In the genomic region with DNA sequence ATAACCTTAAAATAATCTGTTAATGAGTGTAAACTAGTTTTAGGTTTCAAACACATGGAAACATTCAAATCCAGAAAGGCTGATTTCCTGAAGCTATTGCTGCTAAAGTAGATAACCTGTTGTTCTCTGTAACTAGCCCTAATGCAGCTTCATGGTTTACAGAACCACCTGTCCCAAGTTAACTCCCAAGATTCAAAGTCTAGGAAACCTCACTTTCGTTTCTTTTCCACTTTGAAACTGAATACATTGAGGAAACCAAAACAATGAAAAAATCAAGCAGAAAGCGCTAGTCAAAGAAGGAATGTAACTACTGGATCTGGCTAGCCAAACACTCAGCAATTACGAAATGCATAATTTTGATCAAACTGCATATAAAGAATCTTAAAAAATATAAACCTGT, we compare ENCODE assay signal across 18 cellular contexts. TPM values are rescaled to one million over a fixed set of nuclear protein-coding genes. Genes with fewer than 3 reads are reported as not detected.
DNase-seq lines count a peak whose midpoint lies in the region; ATAC-seq, FAIRE-seq and TF ChIP-seq lines count a peak whose summit lies in the region.
"Had no signal": no experiment of that assay in that cellular context is flagged by ENCODE, and none has a peak within 500 bp of the region (broad histone marks: within the 10 kb centered on the region; RNA-seq: fewer than 3 reads in every experiment).

No MANE protein-coding gene starts in this region.

- H3K4me3 ChIP-seq in A673 (ENCODE audit: low read depth, low read length, poor library complexity, severe bottlenecking) (no peak overlapping the region), HUES64 (ENCODE audit: low read length) (no peak overlapping the region), mammary epithelial cell (replicated peaks in 1 of 3; ENCODE audit: insufficient read depth in 1 of 3, low read depth in 2 of 3, low read length in 3 of 3) (no peak overlapping the region), thyroid gland (replicated peaks in 1 of 3) (no peak overlapping the region)
- H3K4me3 ChIP-seq: coronary artery had no signal

- POLR2A ChIA-PET in A673 (lab: Charles Lee; ENCODE audit: low non-redundant PET), result interaction anchor here (0.5 kb wide), 1 partner anchor 91 kb away, joined by 5 read pairs; no protein-coding TSS in a partner anchor

- no peaks in the 10 kb centered on the region for H4K20me1 ChIP-seq in mammary epithelial cell (ENCODE audit: insufficient read depth, low read length)

- peaks cover 89% of the 10 kb centered on the region for H3K79me2 ChIP-seq in mammary epithelial cell (ENCODE audit: insufficient read depth, low read length)
- H3K79me2 ChIP-seq: parathyroid adenoma had no signal

- H3K27ac ChIP-seq in A673 (ENCODE audit: low read depth, low read length, poor library complexity, severe bottlenecking), result peak overlapping the region; percentile 84
- peak overlapping the region; percentile 3; the same call in 1 of the 2 replicates for H3K27ac ChIP-seq in HUES64 (ENCODE audit: low read depth, low read length)
- H3K27ac ChIP-seq in mammary epithelial cell (ENCODE audit: insufficient read depth, low read depth, low read length), result peak overlapping the region; percentile 86
- H3K27ac ChIP-seq in thyroid gland, result no peak overlapping the region
- H3K27ac ChIP-seq: coronary artery, parathyroid adenoma had no signal

- no peak for TF ChIP-seq CTCF in A673 (conservative IDR thresholded peaks at IDR 0.05; ENCODE audit: low read depth, low read length)
- no peak for TF ChIP-seq CTCF in mammary epithelial cell (conservative IDR thresholded peaks at IDR 0.05 in 1 of 2, IDR thresholded peaks at IDR 0.05 in 1 of 2; ENCODE audit: extremely low read depth in 1 of 2, insufficient read depth in 1 of 2, low read depth in 1 of 2, low read length in 2 of 2)
- TF ChIP-seq CTCF in endothelial cell (IDR thresholded peaks at IDR 0.05; ENCODE audit: unreplicated experiment), result no peak
- TF ChIP-seq CTCF in thyroid gland (IDR thresholded peaks at IDR 0.05), result no peak

- in situ Hi-C loops in mammary epithelial cell (cut with MboI; ENCODE audit: low sequenced_read_pairs in 2 of 2), result no loop called here

- H3K4me1 ChIP-seq in A673 (ENCODE audit: insufficient read depth, low read length, poor library complexity, severe bottlenecking) (peaks cover 51% of the 10 kb centered on the region), HUES64 (ENCODE audit: insufficient read depth, low read length) (peaks cover 52% of the 10 kb centered on the region), mammary epithelial cell (ENCODE audit: insufficient read depth, low read length) (peaks cover 42% of the 10 kb centered on the region), thyroid gland (no peaks in the 10 kb centered on the region)
- H3K4me1 ChIP-seq: parathyroid adenoma had no signal

- no peaks in the 10 kb centered on the region for H3K9me3 ChIP-seq in A673 (ENCODE audit: low read depth, low read length, poor library complexity, severe bottlenecking)
- H3K9me3 ChIP-seq in HUES64 (ENCODE audit: insufficient read depth, low read depth, low read length), result no peaks in the 10 kb centered on the region
- H3K9me3 ChIP-seq in mammary epithelial cell (replicated peaks; ENCODE audit: insufficient read depth, low read length), result no peaks in the 10 kb centered on the region
- H3K9me3 ChIP-seq in thyroid gland, result no peaks in the 10 kb centered on the region

- H3K4me2 ChIP-seq in mammary epithelial cell (ENCODE audit: insufficient read depth, low read depth, low read length), result peak overlapping the region; percentile 75

- H3K36me3 ChIP-seq in A673 (ENCODE audit: insufficient read depth, low read length, poor library complexity, severe bottlenecking), result no peaks in the 10 kb centered on the region
- peaks cover 53% of the 10 kb centered on the region for H3K36me3 ChIP-seq in HUES64 (ENCODE audit: insufficient read depth, low read length)
- H3K36me3 ChIP-seq in mammary epithelial cell (ENCODE audit: insufficient read depth, low read length), result peaks cover 3% of the 10 kb centered on the region
- H3K36me3 ChIP-seq in thyroid gland, result no peaks in the 10 kb centered on the region

- peak overlapping the region; percentile 15 for H3K27ac Mint-ChIP-seq in memory B cell
- H3K27ac Mint-ChIP-seq in endothelial cell (ENCODE audit: unreplicated experiment), result no peak overlapping the region
- H3K27ac Mint-ChIP-seq: stimulated activated memory B cell treated with anti-CD40 and anti-IgM and Interleukin-4, amounts not matched to agents 10 μg/mL and 1 μg/mL and 100 μg/mL, for 72 hours had no signal

- no peak for TF ChIP-seq POLR2A in thyroid gland (IDR thresholded peaks at IDR 0.05)

- dilution Hi-C loops in mammary epithelial cell (cut with HindIII; ENCODE audit: low sequenced_read_pairs), result no loop called here

- CTCF ChIA-PET in A673 (lab: Charles Lee), result no interaction called here
- CTCF ChIA-PET in mammary epithelial cell (lab: Charles Lee; ENCODE audit: low non-redundant PET), result no interaction called here

- 83% methylated on average over 3 of the region's 3 CpGs for WGBS in HUES64
- 85% methylated on average over 3 of the region's 3 CpGs for WGBS in mammary epithelial cell (ENCODE audit: low coverage, missing lambda C conversion rate)
- WGBS in thyroid gland, 2 donors, result 83 to 96% methylated on average over 3 of the region's 3 CpGs

- H3K4me1 Mint-ChIP-seq in memory B cell (peaks cover 2% of the 10 kb centered on the region), endothelial cell (ENCODE audit: unreplicated experiment) (peaks cover 14% of the 10 kb centered on the region)

- H2AFZ ChIP-seq in mammary epithelial cell (ENCODE audit: low read depth, low read length), result no peak overlapping the region
- H2AFZ ChIP-seq: parathyroid adenoma had no signal

- no peaks in the 10 kb centered on the region for H3K9me3 Mint-ChIP-seq in memory B cell
- H3K9me3 Mint-ChIP-seq in endothelial cell (ENCODE audit: unreplicated experiment), result no peaks in the 10 kb centered on the region
- H3K9me3 Mint-ChIP-seq: activated CD8-positive, alpha-beta T cell treated with anti-CD3 and anti-CD28 coated beads for 36 hours; stimulated activated memory B cell treated with anti-CD40 and anti-IgM and Interleukin-4, amounts not matched to agents 10 μg/mL and 1 μg/mL and 100 μg/mL, for 72 hours had no signal

- no peak for DNase-seq in A673 (ENCODE audit: low spot score)
- no peak for DNase-seq in mammary epithelial cell
- DNase-seq in memory B cell (ENCODE audit: low spot score in 2 of 2), result no peak
- no peak for DNase-seq in endothelial cell (ENCODE audit: low spot score)
- no peak for DNase-seq in GM19239 (ENCODE audit: insufficient read length, low spot score)
- no peak for DNase-seq in thyroid gland
- no peak for DNase-seq in NCI-H187 treated with DMSO at 0.1 percent for 48 hours (lab: John Stamatoyannopoulos, UW)
- DNase-seq: activated CD8-positive, alpha-beta T cell treated with anti-CD3 and anti-CD28 coated beads for 36 hours; activated naive CD4-positive, alpha-beta T cell treated with Interleukin-2 at 50 U/mL for 16 hours; AML-193; EL; left ventricle myocardium superior; NCI-H2107; stimulated activated CD4-positive, alpha-beta T cell treated with anti-CD3 and anti-CD28 coated beads, Interleukin-1b, Interleukin-23, amount 100 ng/mL, for 48 hours had no signal

- H3K27me3 ChIP-seq in A673 (replicated peaks; ENCODE audit: insufficient read depth, low read depth, low read length, poor library complexity) (no peaks in the 10 kb centered on the region), HUES64 (ENCODE audit: insufficient read depth, low read length) (no peaks in the 10 kb centered on the region), mammary epithelial cell (ENCODE audit: insufficient read depth, low read length) (no peaks in the 10 kb centered on the region), thyroid gland (no peaks in the 10 kb centered on the region)

- H3K9ac ChIP-seq in HUES64 (ENCODE audit: low read depth, low read length) (no peak overlapping the region), mammary epithelial cell (ENCODE audit: insufficient read depth, low read length) (no peak overlapping the region)
- H3K9ac ChIP-seq: parathyroid adenoma had no signal

- no peaks in the 10 kb centered on the region for H3K36me3 Mint-ChIP-seq in memory B cell
- H3K36me3 Mint-ChIP-seq in endothelial cell (ENCODE audit: low read depth, unreplicated experiment), result no peaks in the 10 kb centered on the region

- BruUV-seq in A673 (replicated peaks; lab: Mats Ljungman, UMichigan) (no TSS peak), mammary epithelial cell (replicated peaks; lab: Mats Ljungman, UMichigan) (no TSS peak)

- no peak for FAIRE-seq in GM19239 (lab: Jason Lieb, UNC)

- H3K4me3 Mint-ChIP-seq in memory B cell, result no peak overlapping the region
- H3K4me3 Mint-ChIP-seq in endothelial cell (ENCODE audit: unreplicated experiment), result no peak overlapping the region
- H3K4me3 Mint-ChIP-seq: activated CD8-positive, alpha-beta T cell treated with anti-CD3 and anti-CD28 coated beads for 36 hours; stimulated activated memory B cell treated with anti-CD40 and anti-IgM and Interleukin-4, amounts not matched to agents 10 μg/mL and 1 μg/mL and 100 μg/mL, for 72 hours had no signal

- H3K27me3 Mint-ChIP-seq in memory B cell (no peaks in the 10 kb centered on the region), endothelial cell (ENCODE audit: unreplicated experiment) (no peaks in the 10 kb centered on the region)
- H3K27me3 Mint-ChIP-seq: activated CD8-positive, alpha-beta T cell treated with anti-CD3 and anti-CD28 coated beads for 36 hours; stimulated activated memory B cell treated with anti-CD40 and anti-IgM and Interleukin-4, amounts not matched to agents 10 μg/mL and 1 μg/mL and 100 μg/mL, for 72 hours had no signal

- intact Hi-C loops in A673 (cut with micrococcal nuclease; ENCODE audit: unreplicated experiment), result no loop called here
- intact Hi-C loops in mammary epithelial cell (cut with micrococcal nuclease), result loop anchor here (5.0 kb wide), 1 partner anchor 56 kb away; no protein-coding TSS in a partner anchor
- intact Hi-C loops in thyroid gland (cut with DNase I), result no loop called here

- ATAC-seq in memory B cell (ENCODE audit: low read depth), result no peak
- ATAC-seq: activated CD8-positive, alpha-beta T cell treated with anti-CD3 and anti-CD28 coated beads for 36 hours; left ventricle myocardium superior; stimulated activated memory B cell treated with anti-CD40 and anti-IgM and Interleukin-4, amounts not matched to agents 10 μg/mL and 1 μg/mL and 100 μg/mL, for 72 hours had no signal

RNA-seq across cellular contexts. Expression of gene SLC16A1, which starts 17.8 kb away (rescaled TPM):
- total RNA-seq in A673 (2021) (101 and 112 TPM in 2 replicates), mammary epithelial cell (100 to 1,000 TPM; 167 to 239 TPM), endothelial cell (ENCODE audit: unreplicated experiment) (88.7 TPM), thyroid gland (1 to 10 TPM; 3.3 to 6.2 (median 5.5) TPM)
- polyA plus RNA-seq in HUES64 (2013, experiment 1 of 2), result 196 TPM
- 188 TPM for polyA plus RNA-seq in HUES64 (2013, experiment 2 of 2)
- polyA plus RNA-seq in mammary epithelial cell, result 186 TPM
- polyA minus RNA-seq in mammary epithelial cell, result 497 TPM

Comparison
In these comparisons a context has a peak if more than half of its experiments do, and no peak if none do; other contexts are left out.
1. H3K27ac ChIP-seq: peak in A673 (single experiment), HUES64 (single experiment) and mammary epithelial cell (single experiment); none in thyroid gland (0 of 3).
2. RNA of gene SLC16A1, which starts 17.8 kb away (total RNA-seq): 167 to 239 TPM in mammary epithelial cell, 101 to 112 TPM in A673 and 88.7 TPM in endothelial cell (single experiment); 3.3 to 6.2 TPM in thyroid gland; every median in the first group is over 10 times any median in the second.